Comparison of ENCODE assay signal across 14 cellular contexts in the genomic region with DNA sequence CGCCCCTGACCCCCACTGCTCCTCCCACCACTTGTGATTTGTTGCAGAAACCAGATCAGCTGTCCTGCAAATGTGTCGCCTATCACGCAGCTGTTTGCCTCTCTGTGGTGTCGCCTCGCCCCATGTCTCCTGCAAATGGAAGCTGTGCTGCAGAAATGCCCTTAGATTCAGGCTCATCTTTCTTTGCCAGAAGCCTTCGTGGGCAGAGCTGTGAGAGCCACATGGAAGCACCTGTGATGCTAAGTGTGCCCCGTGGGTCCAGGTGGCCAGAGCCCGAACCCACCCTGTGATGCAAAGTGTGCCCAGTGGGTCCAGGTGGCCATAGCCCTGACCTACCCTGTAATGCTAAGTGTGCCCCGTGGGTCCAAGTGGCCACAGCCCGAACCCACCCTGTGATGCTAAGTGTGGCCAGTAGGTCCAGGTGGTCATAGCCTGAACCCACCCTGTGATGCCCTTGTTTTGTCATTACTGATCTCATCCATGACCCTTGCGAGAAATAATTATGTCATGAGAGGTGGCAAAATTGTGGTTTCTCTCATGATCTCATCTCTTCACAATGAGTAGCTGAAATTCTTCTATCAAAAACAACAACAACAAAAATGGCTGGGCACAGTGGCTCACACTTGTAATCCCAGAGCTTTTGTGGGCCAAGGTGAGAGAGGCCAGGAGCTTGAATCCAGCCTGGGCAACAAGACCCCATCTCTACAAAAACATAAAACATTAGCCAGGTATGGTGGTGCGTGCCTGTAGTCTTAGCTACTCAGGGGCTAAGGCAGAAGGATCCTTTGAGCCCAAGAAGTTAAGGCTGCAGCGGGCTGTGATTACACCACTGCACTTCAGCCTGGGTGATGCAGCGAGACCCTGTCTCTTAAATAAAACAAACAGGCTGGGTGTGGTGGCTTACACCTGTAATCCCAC.
DNase-seq lines count a peak whose midpoint lies in the region; ATAC-seq and TF ChIP-seq lines count a peak whose summit lies in the region.
"Had no signal": no experiment of that assay in that cellular context is flagged by ENCODE, and none has a peak within 500 bp of the region (broad histone marks: within the 10 kb centered on the region; RNA-seq: fewer than 3 reads in every experiment).

No MANE protein-coding gene starts in this region.

- no peaks in the 10 kb centered on the region for H3K9me3 Mint-ChIP-seq in activated naive CD8-positive, alpha-beta T cell treated with anti-CD3 and anti-CD28 coated beads, Interleukin-2, amount 50 U/mL, for 24 hours

- TF ChIP-seq CTCF in GM13977 (IDR thresholded peaks at IDR 0.05; ENCODE audit: extremely low read depth, insufficient read depth, missing control alignments): no peak

- intact Hi-C loops in posterior vena cava (cut with DNase I): no loop called here

- H3K27ac Mint-ChIP-seq in activated naive CD8-positive, alpha-beta T cell treated with anti-CD3 and anti-CD28 coated beads, Interleukin-2, amount 50 U/mL, for 24 hours: no peak overlapping the region
- H3K27ac Mint-ChIP-seq: CD4-positive, alpha-beta memory T cell had no signal

- in situ Hi-C loops in GM13977 (cut with MboI; ENCODE audit: low pct_unique_long_range_greater_than_20kb, low sequenced_read_pairs, unreplicated experiment): no loop called here

- H3K4me3 Mint-ChIP-seq in activated naive CD8-positive, alpha-beta T cell treated with anti-CD3 and anti-CD28 coated beads, Interleukin-2, amount 50 U/mL, for 24 hours: no peak overlapping the region
- H3K4me3 Mint-ChIP-seq: CD4-positive, alpha-beta memory T cell had no signal

- H3K36me3 Mint-ChIP-seq in activated naive CD8-positive, alpha-beta T cell treated with anti-CD3 and anti-CD28 coated beads, Interleukin-2, amount 50 U/mL, for 24 hours (ENCODE audit: low read depth): no peaks in the 10 kb centered on the region
- H3K36me3 Mint-ChIP-seq: CD4-positive, alpha-beta memory T cell had no signal

- peaks cover 2% of the 10 kb centered on the region for H3K27me3 Mint-ChIP-seq in activated naive CD8-positive, alpha-beta T cell treated with anti-CD3 and anti-CD28 coated beads, Interleukin-2, amount 50 U/mL, for 24 hours

- no peak for ATAC-seq in activated naive CD8-positive, alpha-beta T cell treated with anti-CD3 and anti-CD28 coated beads, Interleukin-2, amount 50 U/mL, for 24 hours
- no peak for ATAC-seq in HG02571 (IDR thresholded peaks at IDR 0.05; ENCODE audit: unreplicated experiment)

- peak; percentile 8 for DNase-seq in activated CD4-positive, alpha-beta T cell treated with anti-CD3 and anti-CD28 coated beads for 1 hour
- DNase-seq in activated CD4-positive, alpha-beta T cell treated with anti-CD3 and anti-CD28 coated beads, Interleukin-2, amount 50 U/mL, for 4 hours: no peak
- peak; percentile 23 for DNase-seq in GM13977 (ENCODE audit: low spot score)
- peak; percentile 52 for DNase-seq in ecto neural progenitor cell (ENCODE audit: low spot score)
- DNase-seq in posterior vena cava (ENCODE audit: low spot score): peak; percentile 81
- DNase-seq in DMS 273 (lab: John Stamatoyannopoulos, UW; ENCODE audit: unreplicated experiment): no peak
- DNase-seq in activated naive CD8-positive, alpha-beta T cell treated with anti-CD3 and anti-CD28 coated beads, Interleukin-2, amount 50 U/mL, for 24 hours: no peak
- DNase-seq: 8988T, erythroblast, NCI-H2171, T1000, thyroid gland had no signal

- H3K4me1 Mint-ChIP-seq in activated naive CD8-positive, alpha-beta T cell treated with anti-CD3 and anti-CD28 coated beads, Interleukin-2, amount 50 U/mL, for 24 hours: no peaks in the 10 kb centered on the region

Comparison
In these comparisons a context has a peak if more than half of its experiments do, and no peak if none do; other contexts are left out.
1. DNase-seq: peak in activated CD4-positive, alpha-beta T cell treated with anti-CD3 and anti-CD28 coated beads for 1 hour (single experiment), GM13977 (single experiment), ecto neural progenitor cell (single experiment) and posterior vena cava (single experiment); none in activated CD4-positive, alpha-beta T cell treated with anti-CD3 and anti-CD28 coated beads, Interleukin-2, amount 50 U/mL, for 4 hours (0 of 2), DMS 273 (single experiment) and activated naive CD8-positive, alpha-beta T cell treated with anti-CD3 and anti-CD28 coated beads, Interleukin-2, amount 50 U/mL, for 24 hours (single experiment).